ENCODE assay signal across 8 cellular contexts in the genomic region with DNA sequence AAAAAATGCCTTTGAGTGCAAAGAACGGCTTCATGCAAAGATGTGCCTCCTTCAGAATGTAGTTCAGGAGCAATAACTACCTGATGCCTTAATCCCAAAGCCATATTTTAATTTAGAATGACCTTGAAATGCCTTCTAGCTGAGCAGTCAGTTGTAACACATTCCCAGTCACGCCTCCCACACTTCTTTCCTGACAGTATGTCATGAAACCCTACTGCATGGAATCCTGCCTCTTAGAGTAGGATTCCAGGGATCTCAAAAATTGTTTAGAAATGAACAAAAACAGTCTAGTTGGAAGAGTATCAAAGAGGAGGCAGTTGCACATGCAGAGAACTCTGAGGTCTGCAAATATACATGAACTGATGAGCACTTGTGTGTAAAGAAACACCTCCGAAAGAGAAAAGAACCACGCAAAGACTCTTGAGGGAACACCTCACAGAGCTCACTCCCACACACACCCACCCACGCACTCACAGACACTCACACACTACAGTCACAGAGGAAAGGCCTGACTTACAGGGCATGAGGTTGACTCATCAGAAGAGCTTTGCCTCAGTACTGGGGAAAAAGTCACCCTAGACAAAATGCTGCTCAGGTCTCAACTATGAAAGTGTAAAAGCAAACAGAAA.
DNase-seq lines count a peak whose midpoint lies in the region; ATAC-seq and TF ChIP-seq lines count a peak whose summit lies in the region.

No MANE protein-coding gene starts in this region.

- H3K27ac ChIP-seq in Peyer's patch (peak overlapping the region; percentile 50 to 79 (median 69)), brain microvascular endothelial cell (peak overlapping the region; percentile 1), spleen (peak overlapping the region in 6 of 8 donors; percentile 60 to 92 (median 85)), gastrocnemius medialis (no peak overlapping the region)

- H3K4me1 ChIP-seq in Peyer's patch = peaks cover 0 to 8% (median 0%) of the 10 kb centered on the region in 4 donors
- H3K4me1 ChIP-seq in spleen = peaks cover 0 to 42% (median 29%) of the 10 kb centered on the region in 6 donors
- H3K4me1 ChIP-seq in gastrocnemius medialis = no peaks in the 10 kb centered on the region

- H3K36me3 ChIP-seq in Peyer's patch (no peaks in the 10 kb centered on the region), brain microvascular endothelial cell (replicated peaks) (no peaks in the 10 kb centered on the region), spleen (no peaks in the 10 kb centered on the region), gastrocnemius medialis (no peaks in the 10 kb centered on the region)

- ATAC-seq in gastrocnemius medialis = no peak

- WGBS in spleen, 5 donors = 50 to 62% (median 59%) methylated on average over 5 of the region's 5 CpGs

- no peak for TF ChIP-seq POLR2A in Peyer's patch (IDR thresholded peaks at IDR 0.05)
- TF ChIP-seq POLR2A in spleen (IDR thresholded peaks at IDR 0.05) = no peak
- no peak for TF ChIP-seq POLR2A in gastrocnemius medialis (IDR thresholded peaks at IDR 0.05)

- DNase-seq in COLO829 (ENCODE audit: low spot score) = peak; percentile 40
- DNase-seq in Peyer's patch = peak in 1 of 3 donors; percentile 41
- peak; percentile 53 for DNase-seq in brain microvascular endothelial cell
- no peak for DNase-seq in spleen
- no peak for DNase-seq in effector CD8-positive, alpha-beta T cell (lab: John Stamatoyannopoulos, UW)
- no peak for DNase-seq in NAMALWA (ENCODE audit: low spot score)
- no peak for DNase-seq in G401 (ENCODE audit: low spot score)
- DNase-seq in gastrocnemius medialis = no peak

- H3K9me3 ChIP-seq in Peyer's patch (no peaks in the 10 kb centered on the region), spleen (no peaks in the 10 kb centered on the region), gastrocnemius medialis (no peaks in the 10 kb centered on the region)

- intact Hi-C loops in spleen (cut with DNase I; ENCODE audit: low total_unique reads) (no loop called here), gastrocnemius medialis (cut with DNase I; ENCODE audit: low total_unique reads) (no loop called here)

- TF ChIP-seq CTCF in Peyer's patch (IDR thresholded peaks at IDR 0.05) (no peak), brain microvascular endothelial cell (IDR thresholded peaks at IDR 0.05; ENCODE audit: low read depth, low read length, missing control alignments) (no peak), spleen (IDR thresholded peaks at IDR 0.05 in 8 of 11, conservative IDR thresholded peaks at IDR 0.05 in 3 of 11) (no peak), gastrocnemius medialis (IDR thresholded peaks at IDR 0.05 in 4 of 5, conservative IDR thresholded peaks at IDR 0.05 in 1 of 5) (no peak)

- H3K27me3 ChIP-seq in Peyer's patch = no peaks in the 10 kb centered on the region
- peaks cover 23% of the 10 kb centered on the region for H3K27me3 ChIP-seq in brain microvascular endothelial cell (replicated peaks)
- no peaks in the 10 kb centered on the region for H3K27me3 ChIP-seq in spleen (replicated peaks in 1 of 7)
- peaks cover 0 to 3% (median 0%) of the 10 kb centered on the region in 3 donors for H3K27me3 ChIP-seq in gastrocnemius medialis

- no peak overlapping the region for H3K4me3 ChIP-seq in Peyer's patch
- no peak overlapping the region for H3K4me3 ChIP-seq in brain microvascular endothelial cell (ENCODE audit: low read depth, low read length)
- H3K4me3 ChIP-seq in spleen = no peak overlapping the region
- no peak overlapping the region for H3K4me3 ChIP-seq in gastrocnemius medialis

- in situ Hi-C loops in brain microvascular endothelial cell (cut with HindIII; ENCODE audit: low pct_ligation_motif_present, low sequenced_read_pairs) (no loop called here), G401 (cut with HindIII; ENCODE audit: low sequenced_read_pairs) (no loop called here), gastrocnemius medialis (cut with MboI; ENCODE audit: low sequenced_read_pairs in 4 of 4) (no loop called here)

Comparison
In these comparisons a context has a peak if more than half of its experiments do, and no peak if none do; other contexts are left out.
1. DNase-seq: peak in COLO829 (single experiment) and brain microvascular endothelial cell (single experiment); none in spleen (single experiment), effector CD8-positive, alpha-beta T cell (single experiment), NAMALWA (single experiment), G401 (single experiment) and gastrocnemius medialis (0 of 2).
2. H3K27ac ChIP-seq: peak in Peyer's patch (4 of 4), brain microvascular endothelial cell (single experiment) and spleen (6 of 8); none in gastrocnemius medialis (0 of 4).